ENCODE assay signal across 19 cellular contexts in the genomic region with DNA sequence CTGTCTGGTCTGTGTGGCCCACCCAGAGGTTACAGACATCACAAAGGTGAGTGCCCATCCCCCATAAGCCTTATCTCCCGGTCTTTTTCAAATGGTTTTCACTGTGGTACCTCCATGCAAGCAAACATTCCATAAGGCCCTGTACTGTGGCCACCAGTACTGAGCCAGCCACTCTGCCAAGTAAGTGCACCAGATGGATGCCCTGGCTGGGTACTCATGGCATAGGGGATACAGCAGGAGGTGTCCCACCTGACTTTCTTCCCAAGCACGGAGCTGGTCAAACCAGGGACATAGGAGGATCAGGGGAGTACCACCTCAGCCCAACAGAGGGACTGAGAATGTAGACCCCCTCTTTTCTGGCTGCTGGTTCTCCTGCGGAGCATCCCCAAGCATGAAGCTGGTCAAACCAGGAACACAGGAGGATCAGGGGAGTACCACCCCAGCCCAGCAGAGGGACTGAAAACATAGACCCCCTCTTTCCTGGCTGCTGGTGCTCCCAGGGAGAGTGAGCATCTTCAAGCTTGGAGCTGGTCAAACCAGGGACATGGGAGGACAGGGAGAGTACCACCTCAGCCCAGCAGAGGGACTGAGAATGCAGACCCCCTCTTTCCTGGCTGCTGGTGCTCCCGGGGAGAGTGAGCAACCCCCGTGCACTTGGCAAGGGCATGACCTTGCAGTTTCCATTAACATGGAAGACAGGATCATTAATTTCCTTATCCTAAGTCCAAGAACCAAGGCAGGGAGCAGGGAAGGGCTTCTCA.
"Had no signal": no experiment of that assay in that cellular context is flagged by ENCODE, and none has a peak within 500 bp of the region (broad histone marks: within the 10 kb centered on the region; RNA-seq: fewer than 3 reads in every experiment).

No MANE protein-coding gene starts in this region.

- H3K36me3 ChIP-seq: colonic mucosa, gastrocnemius medialis, heart right ventricle, right atrium auricular region, tibial artery, uterus had no signal

- H3K27me3 ChIP-seq: colonic mucosa, right atrium auricular region, uterus had no signal

- H3K9me3 ChIP-seq: colonic mucosa, gastrocnemius medialis, right atrium auricular region, uterus had no signal

- H3K4me3 ChIP-seq: colonic mucosa, gastrocnemius medialis, heart right ventricle, right atrium auricular region, tibial artery, uterus had no signal

- H3K4me3 Mint-ChIP-seq: activated CD4-positive, alpha-beta T cell treated with anti-CD3 and anti-CD28 coated beads, Interleukin-2, amount 10 ng/mL, durations not matched to agents 7 days and 5 days; activated CD8-positive, alpha-beta T cell treated with anti-CD3 and anti-CD28 coated beads, Interleukin-2, amount 10 ng/mL, durations not matched to agents 7 days and 5 days; activated naive CD4-positive, alpha-beta T cell treated with anti-CD3 and anti-CD28 coated beads, Interleukin-2, amount 10 ng/mL, durations not matched to agents 7 days and 5 days; activated naive CD8-positive, alpha-beta T cell treated with anti-CD3 and anti-CD28 coated beads, Interleukin-2, amount 50 U/mL, for 24 hours; activated T-cell treated with anti-CD3 and anti-CD28 coated beads, Interleukin-2, amount 50 U/mL, for 24 hours; brain; natural killer cell had no signal

- H3K9me3 Mint-ChIP-seq: activated CD4-positive, alpha-beta T cell treated with anti-CD3 and anti-CD28 coated beads, Interleukin-2, amount 10 ng/mL, durations not matched to agents 7 days and 5 days; activated naive CD4-positive, alpha-beta T cell treated with anti-CD3 and anti-CD28 coated beads, Interleukin-2, amount 10 ng/mL, durations not matched to agents 7 days and 5 days; activated naive CD8-positive, alpha-beta T cell treated with anti-CD3 and anti-CD28 coated beads, Interleukin-2, amount 50 U/mL, for 24 hours; activated T-cell treated with anti-CD3 and anti-CD28 coated beads, Interleukin-2, amount 50 U/mL, for 24 hours; activated T-helper 2 cell treated with anti-CD3 and anti-CD28 coated beads, Interferon-gamma antibody, Interleukin-2, Interleukin-4, amounts not matched to agents 10 μg/mL and 5 μg/mL and 100 μg/mL, durations not matched to agents 14 hours and 24 hours and 36 hours; brain; natural killer cell had no signal

- H3K4me1 Mint-ChIP-seq: activated CD4-positive, alpha-beta T cell treated with anti-CD3 and anti-CD28 coated beads, Interleukin-2, amount 10 ng/mL, durations not matched to agents 7 days and 5 days; activated naive CD4-positive, alpha-beta T cell treated with anti-CD3 and anti-CD28 coated beads, Interleukin-2, amount 10 ng/mL, durations not matched to agents 7 days and 5 days; activated naive CD8-positive, alpha-beta T cell treated with anti-CD3 and anti-CD28 coated beads, Interleukin-2, amount 50 U/mL, for 24 hours; natural killer cell had no signal

- H3K36me3 Mint-ChIP-seq: activated naive CD4-positive, alpha-beta T cell treated with anti-CD3 and anti-CD28 coated beads, Interleukin-2, amount 10 ng/mL, durations not matched to agents 7 days and 5 days; brain; natural killer cell had no signal

- H3K27ac ChIP-seq: colonic mucosa, gastrocnemius medialis, heart right ventricle, right atrium auricular region, tibial artery, uterus had no signal

- DNase-seq: activated CD4-positive, alpha-beta T cell treated with anti-CD3 and anti-CD28 coated beads, Interleukin-2, amount 10 ng/mL, durations not matched to agents 7 days and 5 days; activated CD8-positive, alpha-beta T cell treated with anti-CD3 and anti-CD28 coated beads, Interleukin-2, amount 10 ng/mL, durations not matched to agents 7 days and 5 days; activated naive CD4-positive, alpha-beta T cell treated with anti-CD3 and anti-CD28 coated beads, Interleukin-2, amount 10 ng/mL, durations not matched to agents 7 days and 5 days; activated naive CD8-positive, alpha-beta T cell treated with anti-CD3 and anti-CD28 coated beads, Interleukin-2, amount 50 U/mL, for 24 hours; activated T-cell treated with anti-CD3 and anti-CD28 coated beads, Interleukin-2, amount 50 U/mL, for 24 hours; anterior cingulate cortex; caudate nucleus; colonic mucosa; gastrocnemius medialis; heart right ventricle; natural killer cell; occipital lobe; stimulated activated CD4-positive, alpha-beta T cell treated with anti-CD3 and anti-CD28 coated beads, Interleukin-2, amount 100 ng/mL, for 24 hours; stimulated activated naive CD4-positive, alpha-beta T cell treated with Interleukin-2 at 50 U/mL for 16 hours; tibial artery; uterus had no signal

- H3K27me3 Mint-ChIP-seq: activated CD4-positive, alpha-beta T cell treated with anti-CD3 and anti-CD28 coated beads, Interleukin-2, amount 10 ng/mL, durations not matched to agents 7 days and 5 days had no signal

- H3K27ac Mint-ChIP-seq: activated CD4-positive, alpha-beta T cell treated with anti-CD3 and anti-CD28 coated beads, Interleukin-2, amount 10 ng/mL, durations not matched to agents 7 days and 5 days; activated CD8-positive, alpha-beta T cell treated with anti-CD3 and anti-CD28 coated beads, Interleukin-2, amount 10 ng/mL, durations not matched to agents 7 days and 5 days; activated naive CD4-positive, alpha-beta T cell treated with anti-CD3 and anti-CD28 coated beads, Interleukin-2, amount 10 ng/mL, durations not matched to agents 7 days and 5 days; activated naive CD8-positive, alpha-beta T cell treated with anti-CD3 and anti-CD28 coated beads, Interleukin-2, amount 50 U/mL, for 24 hours; activated T-cell treated with anti-CD3 and anti-CD28 coated beads, Interleukin-2, amount 50 U/mL, for 24 hours; activated T-helper 2 cell treated with anti-CD3 and anti-CD28 coated beads, Interferon-gamma antibody, Interleukin-2, Interleukin-4, amounts not matched to agents 10 μg/mL and 5 μg/mL and 100 μg/mL, durations not matched to agents 14 hours and 24 hours and 36 hours; brain; natural killer cell had no signal
